27 cellular contexts compared by ENCODE assay signal in genomic region chr9:121714873-121715272, GRCh38.
"Had no signal": no experiment of that assay in that cellular context is flagged by ENCODE, and none has a peak within 500 bp of the region (broad histone marks: within the 10 kb centered on the region; RNA-seq: fewer than 3 reads in every experiment).

No MANE protein-coding gene starts in this region.

- DNase-seq: hippocampal formation; kidney glomerular epithelial cell; left cardiac atrium; left lung; lower lobe of right lung; mammary epithelial cell; mesenchymal stem cell; naive thymus-derived CD8-positive, alpha-beta T cell; posterior cingulate gyrus; retina; stimulated activated CD4-positive, alpha-beta T cell treated with anti-CD3 and anti-CD28 coated beads, Interleukin-12 subunit alpha, Interleukin-12 subunit beta, amount 100 ng/mL, for 4 hours; stimulated activated CD4-positive, alpha-beta T cell treated with anti-CD3 and anti-CD28 coated beads, Interleukin-15, amount 100 ng/mL, for 24 hours; stimulated activated CD4-positive, alpha-beta T cell treated with anti-CD3 and anti-CD28 coated beads, Interleukin-2, amount 100 ng/mL, for 24 hours; stimulated activated CD4-positive, alpha-beta T cell treated with anti-CD3 and anti-CD28 coated beads, Interleukin-4, amount 100 ng/mL, for 1 hour; stimulated activated naive B cell treated with anti-CD40 and anti-IgM and Interleukin-4, amounts not matched to agents 10 μg/mL and 1 μg/mL and 100 μg/mL, for 72 hours; stimulated activated naive CD8-positive, alpha-beta T cell treated with anti-CD3 and anti-CD28 coated beads, Interleukin-15, Interleukin-2, amounts not matched to agents 100 U/mL and 50 U/mL, for 24 hours; stomach; testis; thyroid gland; transverse colon; upper lobe of left lung had no signal

- H3K9me3 ChIP-seq: left lung, lower lobe of right lung, pancreas, prostate gland, stomach, testis, thyroid gland, transverse colon, upper lobe of left lung, vagina had no signal

- H3K36me3 ChIP-seq: left lung, lower lobe of right lung, pancreas, prostate gland, stomach, thyroid gland, transverse colon, upper lobe of left lung, vagina had no signal

- H3K27ac ChIP-seq: left lung, lower lobe of right lung, pancreas, prostate gland, skin epidermis, stomach, testis, thyroid gland, transverse colon, vagina had no signal

- H3K27me3 ChIP-seq: left lung, pancreas, stomach, testis, thyroid gland, transverse colon, upper lobe of left lung, vagina had no signal

- H3K4me3 ChIP-seq: left lung, lower lobe of right lung, pancreas, prostate gland, skin epidermis, stomach, testis, thyroid gland, transverse colon, upper lobe of left lung, vagina had no signal

- ATAC-seq: left cardiac atrium; lower lobe of right lung; naive thymus-derived CD8-positive, alpha-beta T cell; pancreas; right cardiac atrium; sciatic nerve; stimulated activated naive B cell treated with anti-CD40 and anti-IgM and Interleukin-4, amounts not matched to agents 10 μg/mL and 1 μg/mL and 100 μg/mL, for 72 hours; stimulated activated naive CD8-positive, alpha-beta T cell treated with anti-CD3 and anti-CD28 coated beads, Interleukin-15, Interleukin-2, amounts not matched to agents 100 U/mL and 50 U/mL, for 24 hours had no signal
